Comparison of ENCODE assay signal across 8 cellular contexts in the genomic region with DNA sequence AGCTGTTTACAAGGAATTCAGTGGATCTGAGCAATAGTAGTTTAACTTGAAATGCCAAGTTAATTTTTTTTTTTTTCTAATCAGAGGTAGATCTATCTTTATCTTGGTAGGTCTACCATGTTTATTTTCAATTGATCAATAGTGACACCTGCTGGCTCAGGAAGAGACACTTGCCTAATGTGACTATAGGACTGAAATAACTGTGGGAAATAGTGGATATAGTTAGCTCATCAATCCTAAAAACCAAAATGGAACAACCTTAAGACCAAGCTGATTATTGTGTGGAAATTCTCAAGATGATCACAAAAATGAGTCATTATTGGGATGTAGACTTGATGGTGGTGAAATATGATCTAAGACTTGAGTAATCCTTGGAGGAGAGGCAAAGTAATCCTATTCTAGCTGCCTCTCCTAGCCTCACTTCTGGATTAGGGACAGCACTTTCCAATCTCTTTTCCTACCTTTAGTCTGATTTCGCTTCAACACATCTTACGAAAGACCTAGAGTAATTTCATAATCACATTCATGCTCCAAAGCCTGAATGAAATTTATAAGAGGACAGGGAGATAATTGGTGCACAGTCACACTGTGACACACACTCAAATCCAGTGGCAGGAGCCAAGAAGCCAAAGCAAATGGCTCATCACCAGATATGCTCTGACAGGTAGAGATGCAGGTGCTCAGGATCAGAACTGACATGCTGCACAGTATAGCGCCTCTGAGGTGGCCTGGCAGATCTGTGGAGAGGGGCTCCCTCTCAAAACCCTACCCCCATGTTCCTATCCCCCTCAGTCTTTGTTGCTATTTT.
DNase-seq lines count a peak whose midpoint lies in the region; ATAC-seq and TF ChIP-seq lines count a peak whose summit lies in the region.

No MANE protein-coding gene starts in this region.

- no peaks in the 10 kb centered on the region for H3K36me3 Mint-ChIP-seq in activated T-cell treated with anti-CD3 and anti-CD28 coated beads, Interleukin-2, amount 50 U/mL, for 4 hours (ENCODE audit: insufficient read depth)

- no peaks in the 10 kb centered on the region for H3K9me3 Mint-ChIP-seq in activated T-cell treated with anti-CD3 and anti-CD28 coated beads, Interleukin-2, amount 50 U/mL, for 4 hours

- H3K4me1 Mint-ChIP-seq in activated T-cell treated with anti-CD3 and anti-CD28 coated beads, Interleukin-2, amount 50 U/mL, for 4 hours (ENCODE audit: low read depth), result no peaks in the 10 kb centered on the region

- no peaks in the 10 kb centered on the region for H3K36me3 ChIP-seq in left ventricle myocardium inferior

- peak; percentile 66 for ATAC-seq in GM18867 (IDR thresholded peaks at IDR 0.05; ENCODE audit: unreplicated experiment)
- ATAC-seq in activated T-cell treated with anti-CD3 and anti-CD28 coated beads, Interleukin-2, amount 50 U/mL, for 4 hours, result no peak

- H3K27ac ChIP-seq in left ventricle myocardium inferior (replicated peaks), result no peak overlapping the region

- peak; percentile 9 for DNase-seq in CD1c-positive myeloid dendritic cell (ENCODE audit: extremely low spot score)
- DNase-seq in Kasumi-1 (lab: John Stamatoyannopoulos, UW), result peak; percentile 6 to 43
- DNase-seq in SHP77 treated with DMSO at 0.1 percent for 48 hours (lab: John Stamatoyannopoulos, UW), result peak; percentile 31
- DNase-seq in left ventricle myocardium inferior, result no peak
- DNase-seq in superior temporal gyrus (ENCODE audit: extremely low spot score), result peak; percentile 64
- no peak for DNase-seq in SKM-1 treated with dmso at 0.1 percent for 144 hours (lab: John Stamatoyannopoulos, UW; ENCODE audit: unreplicated experiment)
- DNase-seq in activated T-cell treated with anti-CD3 and anti-CD28 coated beads, Interleukin-2, amount 50 U/mL, for 4 hours, result no peak

- H3K27me3 Mint-ChIP-seq in activated T-cell treated with anti-CD3 and anti-CD28 coated beads, Interleukin-2, amount 50 U/mL, for 4 hours (ENCODE audit: low read depth), result peaks cover 17% of the 10 kb centered on the region

- no peaks in the 10 kb centered on the region for H3K9me3 ChIP-seq in left ventricle myocardium inferior (replicated peaks)

- H3K4me3 ChIP-seq in left ventricle myocardium inferior, result no peak overlapping the region

- no peaks in the 10 kb centered on the region for H3K27me3 ChIP-seq in left ventricle myocardium inferior (ENCODE audit: low read depth)

- H3K4me1 ChIP-seq in left ventricle myocardium inferior, result no peaks in the 10 kb centered on the region

- peak; percentile 58 for TF ChIP-seq CTCF in left ventricle myocardium inferior (IDR thresholded peaks at IDR 0.05; ENCODE audit: borderline replicate concordance)

- H3K4me3 Mint-ChIP-seq in activated T-cell treated with anti-CD3 and anti-CD28 coated beads, Interleukin-2, amount 50 U/mL, for 4 hours, result no peak overlapping the region

- intact Hi-C loops in left ventricle myocardium inferior (cut with micrococcal nuclease), result loop anchor here (10.0 kb wide), 1 partner anchor 553 kb away; no protein-coding TSS in a partner anchor

Comparison
In these comparisons a context has a peak if more than half of its experiments do, and no peak if none do; other contexts are left out.
1. DNase-seq: peak in CD1c-positive myeloid dendritic cell (single experiment), Kasumi-1 (2 of 2), SHP77 treated with DMSO at 0.1 percent for 48 hours (single experiment) and superior temporal gyrus (single experiment); none in left ventricle myocardium inferior (single experiment), SKM-1 treated with dmso at 0.1 percent for 144 hours (single experiment) and activated T-cell treated with anti-CD3 and anti-CD28 coated beads, Interleukin-2, amount 50 U/mL, for 4 hours (single experiment).